In genomic region chr14:70972107-70972976, GRCh38 we compare ENCODE assay signal across 8 cellular contexts.
DNase-seq lines count a peak whose midpoint lies in the region; ATAC-seq and TF ChIP-seq lines count a peak whose summit lies in the region.

No MANE protein-coding gene starts in this region.

- CTCF ChIA-PET in BJ (lab: Yijun Ruan, JAX), result interaction anchor here (0.6 to 3.4 kb wide), 21 partner anchors 8 to 351 kb away, joined by 3 to 54 read pairs (median 5); partner anchors contain the start of gene PCNX1

- TF ChIP-seq CTCF in BJ (IDR thresholded peaks at IDR 0.05; ENCODE audit: insufficient read depth, low read depth, low read length), result peak; percentile 87

- no peaks in the 10 kb centered on the region for H3K27me3 ChIP-seq in BJ (ENCODE audit: control insufficient read depth, insufficient read depth, low read length)

- intact Hi-C loops in left colon (cut with DNase I, micrococcal nuclease), result loop anchor here in 1 of 2 donors (5.0 to 10.0 kb wide), 2 partner anchors 58 to 155 kb away; no protein-coding TSS in a partner anchor

- POLR2A ChIA-PET in BJ (lab: Charles Lee), result no interaction called here

- ATAC-seq in left colon, result peak; percentile 80
- ATAC-seq in GM21737 (IDR thresholded peaks at IDR 0.05; ENCODE audit: unreplicated experiment), result no peak

- DNase-seq in BJ (ENCODE audit: low read depth) (peak; percentile 32), HCEC 1CT (peak; percentile 69), NCI-H524 (lab: John Stamatoyannopoulos, UW) (peak; percentile 80 to 86), cerebellar cortex (ENCODE audit: low spot score) (peak; percentile 93), left colon (peak; percentile 64 to 91)
- DNase-seq in activated CD4-positive, alpha-beta T cell treated with anti-CD3 and anti-CD28 coated beads for 24 hours (ENCODE audit: low read depth in 2 of 2), result peak; percentile 74 to 79
- DNase-seq in stimulated activated CD4-positive, alpha-beta T cell treated with anti-CD3 and anti-CD28 coated beads, Interleukin-4, amount 100 ng/mL, for 1 hour, result peak; percentile 77

- peaks cover under 1% of the 10 kb centered on the region for H3K36me3 ChIP-seq in BJ (ENCODE audit: control insufficient read depth, insufficient read depth, low read length)

- no peak overlapping the region for H3K4me3 ChIP-seq in BJ (ENCODE audit: low read depth, low read length)

Comparison
In these comparisons a context has a peak if more than half of its experiments do, and no peak if none do; other contexts are left out.
1. DNase-seq: peak in every context shown above with its lines; median percentile 93 in cerebellar cortex; 83 in NCI-H524; 78 in left colon; 77 in stimulated activated CD4-positive, alpha-beta T cell treated with anti-CD3 and anti-CD28 coated beads, Interleukin-4, amount 100 ng/mL, for 1 hour; 76 in activated CD4-positive, alpha-beta T cell treated with anti-CD3 and anti-CD28 coated beads for 24 hours; 69 in HCEC 1CT; 32 in BJ.